32 cellular contexts compared by ENCODE assay signal in genomic region chr1:202152399-202152798, GRCh38. TPM values are rescaled to one million over a fixed set of nuclear protein-coding genes. Genes with fewer than 3 reads are reported as not detected.
"Had no signal": no experiment of that assay in that cellular context is flagged by ENCODE, and none has a peak within 500 bp of the region (broad histone marks: within the 10 kb centered on the region; RNA-seq: fewer than 3 reads in every experiment).

No MANE protein-coding gene starts in this region.

- H3K9me3 Mint-ChIP-seq: activated naive CD4-positive, alpha-beta T cell treated with anti-CD3 and anti-CD28 coated beads, Interleukin-2, amount 10 ng/mL, durations not matched to agents 7 days and 5 days; activated T-helper 1 cell treated with anti-CD3 and anti-CD28 coated beads, Interleukin-12 subunit alpha, Interleukin-12 subunit beta, Interleukin-2, Interleukin-4 antibody, amounts not matched to agents 30 ng/mL and 10 ng/mL and 1 ng/mL, durations not matched to agents 14 hours and 24 hours and 36 hours; natural killer cell treated with Interleukin-12 subunit alpha and Interleukin-12 subunit beta and Interleukin-15 and Interleukin-18, amount 100 ng/mL, for 72 hours; stimulated activated naive CD8-positive, alpha-beta T cell treated with anti-CD3 and anti-CD28 coated beads, Interleukin-15, amount 100 ng/mL, for 72 hours; T-helper 1 cell treated with Interleukin-12 subunit alpha and Interleukin-12 subunit beta and Interleukin-4 antibody, amounts not matched to agents 30 μg/mL and 1 μg/mL, for 36 hours; type B pancreatic cell had no signal

- H3K27me3 ChIP-seq: heart left ventricle, left lung, neutrophil, ovary, right lobe of liver had no signal

- H3K9me3 ChIP-seq: heart left ventricle, left lung, lower lobe of right lung, neutrophil, ovary, right lobe of liver had no signal

- H3K27ac ChIP-seq: heart left ventricle, left lung, lower lobe of right lung, neutrophil, ovary, right lobe of liver had no signal

- ATAC-seq: esophagus mucosa; heart left ventricle; left lung; lower lobe of right lung; natural killer cell treated with Interleukin-12 subunit alpha and Interleukin-12 subunit beta and Interleukin-15 and Interleukin-18, amount 100 ng/mL, for 72 hours; right lobe of liver; stimulated activated naive CD8-positive, alpha-beta T cell treated with anti-CD3 and anti-CD28 coated beads, Interleukin-15, amount 100 ng/mL, for 72 hours had no signal

- H3K36me3 Mint-ChIP-seq: type B pancreatic cell had no signal

- H3K4me3 ChIP-seq: heart left ventricle, left lung, lower lobe of right lung, ovary, right lobe of liver had no signal

- H3K4me3 Mint-ChIP-seq: activated naive CD4-positive, alpha-beta T cell treated with anti-CD3 and anti-CD28 coated beads, Interleukin-2, amount 10 ng/mL, durations not matched to agents 7 days and 5 days; activated T-helper 1 cell treated with anti-CD3 and anti-CD28 coated beads, Interleukin-12 subunit alpha, Interleukin-12 subunit beta, Interleukin-2, Interleukin-4 antibody, amounts not matched to agents 30 ng/mL and 10 ng/mL and 1 ng/mL, durations not matched to agents 14 hours and 24 hours and 36 hours; natural killer cell treated with Interleukin-12 subunit alpha and Interleukin-12 subunit beta and Interleukin-15 and Interleukin-18, amount 100 ng/mL, for 72 hours; stimulated activated naive CD8-positive, alpha-beta T cell treated with anti-CD3 and anti-CD28 coated beads, Interleukin-15, amount 100 ng/mL, for 72 hours; T-helper 1 cell treated with Interleukin-12 subunit alpha and Interleukin-12 subunit beta and Interleukin-4 antibody, amounts not matched to agents 30 μg/mL and 1 μg/mL, for 36 hours; type B pancreatic cell had no signal

- H3K27ac Mint-ChIP-seq: activated naive CD4-positive, alpha-beta T cell treated with anti-CD3 and anti-CD28 coated beads, Interleukin-2, amount 10 ng/mL, durations not matched to agents 7 days and 5 days; activated T-helper 1 cell treated with anti-CD3 and anti-CD28 coated beads, Interleukin-12 subunit alpha, Interleukin-12 subunit beta, Interleukin-2, Interleukin-4 antibody, amounts not matched to agents 30 ng/mL and 10 ng/mL and 1 ng/mL, durations not matched to agents 14 hours and 24 hours and 36 hours; natural killer cell treated with Interleukin-12 subunit alpha and Interleukin-12 subunit beta and Interleukin-15 and Interleukin-18, amount 100 ng/mL, for 72 hours; progenitor cell of endocrine pancreas; type B pancreatic cell had no signal

- H3K36me3 ChIP-seq: lower lobe of right lung, ovary, right lobe of liver had no signal

- FAIRE-seq: TTC549 had no signal

- H3K27me3 Mint-ChIP-seq: activated naive CD4-positive, alpha-beta T cell treated with anti-CD3 and anti-CD28 coated beads, Interleukin-2, amount 10 ng/mL, durations not matched to agents 7 days and 5 days; natural killer cell treated with Interleukin-12 subunit alpha and Interleukin-12 subunit beta and Interleukin-15 and Interleukin-18, amount 100 ng/mL, for 72 hours; stimulated activated naive CD8-positive, alpha-beta T cell treated with anti-CD3 and anti-CD28 coated beads, Interleukin-15, amount 100 ng/mL, for 72 hours had no signal

- DNase-seq: activated CD4-positive, alpha-beta T cell treated with anti-CD3 and anti-CD28 coated beads for 4 hours; activated CD4-positive, alpha-beta T cell treated with anti-CD3 and anti-CD28 coated beads, Interleukin-2, amount 50 U/mL, for 4 hours; activated CD4-positive, CD25-positive, alpha-beta regulatory T cell; activated gamma-delta T cell; activated naive CD4-positive, alpha-beta T cell treated with anti-CD3 and anti-CD28 coated beads, Interleukin-2, amount 10 ng/mL, durations not matched to agents 7 days and 5 days; activated T-cell treated with anti-CD3 and anti-CD28 coated beads for 4 hours; amygdala; caudate nucleus; foreskin fibroblast; lower lobe of right lung; mesenchymal stem cell; ovary; right lobe of liver; stimulated activated CD4-positive, alpha-beta T cell treated with anti-CD3 and anti-CD28 coated beads, Interleukin-2, amount 100 ng/mL, for 48 hours; stimulated activated naive CD8-positive, alpha-beta T cell treated with anti-CD3 and anti-CD28 coated beads, Interleukin-15, amount 100 ng/mL, for 72 hours; substantia nigra; SW 1271; T-helper 9 cell had no signal

RNA-seq across cellular contexts. Expression of gene PTPN7, which starts 8.0 kb away (rescaled TPM):
- total RNA-seq: chondrocyte, myocyte, progenitor cell of endocrine pancreas, renal cortical epithelial cell had no signal

RNA-seq across cellular contexts. Expression of gene GPR37L1, which starts 29.7 kb away (rescaled TPM):
- total RNA-seq: activated T-helper 1 cell treated with anti-CD3 and anti-CD28 coated beads, Interleukin-12 subunit alpha, Interleukin-12 subunit beta, Interleukin-2, Interleukin-4 antibody, amounts not matched to agents 30 ng/mL and 10 ng/mL and 1 ng/mL, durations not matched to agents 14 hours and 24 hours and 36 hours; chondrocyte; mononuclear cell; myocyte; natural killer cell treated with Interleukin-12 subunit alpha and Interleukin-12 subunit beta and Interleukin-15 and Interleukin-18, amount 100 ng/mL, for 72 hours; progenitor cell of endocrine pancreas had no signal

RNA-seq across cellular contexts. Expression of gene LGR6, which starts 41.2 kb away (rescaled TPM):
- total RNA-seq: activated T-helper 1 cell treated with anti-CD3 and anti-CD28 coated beads, Interleukin-12 subunit alpha, Interleukin-12 subunit beta, Interleukin-2, Interleukin-4 antibody, amounts not matched to agents 30 ng/mL and 10 ng/mL and 1 ng/mL, durations not matched to agents 14 hours and 24 hours and 36 hours had no signal
